ENCODE assay signal across 8 cellular contexts in genomic region chr1:54487571-54488050, GRCh38.
DNase-seq lines count a peak whose midpoint lies in the region; TF ChIP-seq lines count a peak whose summit lies in the region.

No MANE protein-coding gene starts in this region.

- no peaks in the 10 kb centered on the region for H3K9me3 Mint-ChIP-seq in neural progenitor cell

- DNase-seq in NCI-H748 (lab: John Stamatoyannopoulos, UW; ENCODE audit: unreplicated experiment), result peak; percentile 55
- DNase-seq in NCI-H748 treated with DMSO at 0.1 percent for 48 hours (lab: John Stamatoyannopoulos, UW), result no peak
- peak; percentile 35 for DNase-seq in RPMI8226
- DNase-seq in epithelial cell of esophagus (ENCODE audit: low read depth), result no peak
- DNase-seq in neural progenitor cell (ENCODE audit: low spot score), result peak; percentile 45
- DNase-seq in MV-4-11 (lab: John Stamatoyannopoulos, UW), result no peak
- DNase-seq in GM19240 (ENCODE audit: insufficient read length, low spot score), result no peak
- DNase-seq in activated CD8-positive, alpha-beta memory T cell treated with anti-CD3 and anti-CD28 coated beads, Interleukin-2, amount 50 U/mL, for 48 hours, result no peak

- H3K27me3 ChIP-seq in neural progenitor cell, result peaks cover 21% of the 10 kb centered on the region

- H3K27ac ChIP-seq in neural progenitor cell, result no peak overlapping the region

- peak overlapping the region; percentile 78 for H3K4me3 Mint-ChIP-seq in neural progenitor cell

- no peak overlapping the region for H3K9ac ChIP-seq in neural progenitor cell

- H3K4me3 ChIP-seq in epithelial cell of esophagus (ENCODE audit: low read length) (peak overlapping the region; percentile 29), neural progenitor cell (peak overlapping the region; percentile 60)

- H3K4me1 Mint-ChIP-seq in neural progenitor cell, result peaks cover 56% of the 10 kb centered on the region

- peaks cover 8% of the 10 kb centered on the region for H4K20me1 ChIP-seq in neural progenitor cell (ENCODE audit: low read depth)

- no peaks in the 10 kb centered on the region for H3K79me2 ChIP-seq in neural progenitor cell (ENCODE audit: low read depth)

- no peaks in the 10 kb centered on the region for H3K36me3 ChIP-seq in neural progenitor cell

- no peaks in the 10 kb centered on the region for H3K9me3 ChIP-seq in neural progenitor cell (ENCODE audit: low read depth)

- peaks cover 6% of the 10 kb centered on the region for H3K27me3 Mint-ChIP-seq in neural progenitor cell (ENCODE audit: insufficient read depth, low read depth)

- peak overlapping the region; percentile 87 for H3K4me2 ChIP-seq in neural progenitor cell

- H2AFZ ChIP-seq in neural progenitor cell (replicated peaks), result peak overlapping the region; percentile 57

- peaks cover 34% of the 10 kb centered on the region for H3F3A ChIP-seq in neural progenitor cell (ENCODE audit: low read depth)

- H3K4me1 ChIP-seq in neural progenitor cell, result peaks cover 27% of the 10 kb centered on the region

- no peaks in the 10 kb centered on the region for H3K36me3 Mint-ChIP-seq in neural progenitor cell

- TF ChIP-seq CTCF in epithelial cell of esophagus (IDR thresholded peaks at IDR 0.05; ENCODE audit: insufficient read depth, low read depth, low read length, missing control alignments) (no peak), neural progenitor cell (IDR thresholded peaks at IDR 0.05) (no peak)

- peak overlapping the region; percentile 94 for H3K27ac Mint-ChIP-seq in neural progenitor cell

Comparison
In these comparisons a context has a peak if more than half of its experiments do, and no peak if none do; other contexts are left out.
1. DNase-seq: peak in NCI-H748 (single experiment), RPMI8226 (single experiment) and neural progenitor cell (single experiment); none in NCI-H748 treated with DMSO at 0.1 percent for 48 hours (single experiment), epithelial cell of esophagus (single experiment), MV-4-11 (single experiment), GM19240 (single experiment) and activated CD8-positive, alpha-beta memory T cell treated with anti-CD3 and anti-CD28 coated beads, Interleukin-2, amount 50 U/mL, for 48 hours (single experiment).